Comparison of ENCODE assay signal across 1 cellular context in the genomic region with DNA sequence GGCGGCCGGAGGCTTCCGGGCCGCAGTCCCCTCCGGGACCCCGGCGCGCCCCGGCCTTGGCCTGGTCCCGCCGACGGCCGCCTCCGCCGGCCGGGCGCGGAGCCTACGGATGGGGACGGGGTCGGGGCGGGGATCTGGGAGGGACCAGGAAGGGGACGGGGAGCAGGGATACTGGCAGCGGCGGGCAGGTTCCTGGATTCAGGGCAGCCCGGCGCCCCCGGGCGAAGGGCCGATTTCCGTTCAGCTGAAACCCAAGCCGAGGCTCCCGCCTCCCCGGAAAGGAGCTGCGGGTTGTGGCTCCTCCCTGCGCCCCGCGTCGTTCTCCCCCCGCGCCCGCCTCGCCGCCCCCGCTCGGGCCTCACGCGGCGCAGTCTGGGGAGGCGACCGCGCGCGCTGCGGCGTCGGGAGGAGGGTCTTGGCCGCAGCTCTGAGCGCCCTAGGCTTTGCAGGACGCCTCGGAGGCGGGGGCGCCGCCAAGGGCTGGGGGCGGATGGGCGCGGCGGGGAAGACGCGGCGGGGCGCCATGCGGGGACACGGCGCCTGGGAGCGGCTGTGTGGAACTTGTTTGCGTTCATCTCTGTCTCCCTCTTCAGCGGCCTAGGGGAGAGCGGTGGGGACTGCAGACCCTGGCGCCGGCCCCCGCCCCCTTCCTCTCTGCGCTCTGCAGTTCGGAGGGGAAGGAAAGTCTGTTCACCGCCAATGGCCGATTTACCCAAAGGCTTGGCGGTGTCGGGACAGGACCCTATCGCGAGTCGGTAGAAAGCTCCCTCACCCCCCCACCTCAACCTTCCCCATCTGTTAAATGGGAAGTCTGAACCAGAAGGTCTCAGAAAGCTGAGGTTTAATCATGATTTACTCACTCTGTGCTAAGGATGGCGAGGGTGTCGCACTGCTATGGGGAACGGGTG.
A peak's percentile ranks its signal among the peaks of the same experiment; 100 is the strongest.
TF ChIP-seq lines count a peak whose summit lies in the region.

No MANE protein-coding gene starts in this region.

TF ChIP-seq in HepG2, 621 proteins besides CTCF, POLR2A, EP300 and RAD21 (continued from another document and continues in another):
- TF ChIP-seq, protein P1, sequence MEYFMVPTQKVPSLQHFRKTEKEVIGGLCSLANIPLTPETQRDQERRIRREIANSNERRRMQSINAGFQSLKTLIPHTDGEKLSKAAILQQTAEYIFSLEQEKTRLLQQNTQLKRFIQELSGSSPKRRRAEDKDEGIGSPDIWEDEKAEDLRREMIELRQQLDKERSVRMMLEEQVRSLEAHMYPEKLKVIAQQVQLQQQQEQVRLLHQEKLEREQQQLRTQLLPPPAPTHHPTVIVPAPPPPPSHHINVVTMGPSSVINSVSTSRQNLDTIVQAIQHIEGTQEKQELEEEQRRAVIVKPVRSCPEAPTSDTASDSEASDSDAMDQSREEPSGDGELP (IDR thresholded peaks at IDR 0.05; ENCODE audit: borderline replicate concordance, low read depth), result peak; percentile 43; the same call in 1 of the 2 replicates
- TF ChIP-seq ZNF629 (CRISPR knock-in tag; conservative IDR thresholded peaks at IDR 0.05), result peak; percentile 97
- TF ChIP-seq, protein P2, sequence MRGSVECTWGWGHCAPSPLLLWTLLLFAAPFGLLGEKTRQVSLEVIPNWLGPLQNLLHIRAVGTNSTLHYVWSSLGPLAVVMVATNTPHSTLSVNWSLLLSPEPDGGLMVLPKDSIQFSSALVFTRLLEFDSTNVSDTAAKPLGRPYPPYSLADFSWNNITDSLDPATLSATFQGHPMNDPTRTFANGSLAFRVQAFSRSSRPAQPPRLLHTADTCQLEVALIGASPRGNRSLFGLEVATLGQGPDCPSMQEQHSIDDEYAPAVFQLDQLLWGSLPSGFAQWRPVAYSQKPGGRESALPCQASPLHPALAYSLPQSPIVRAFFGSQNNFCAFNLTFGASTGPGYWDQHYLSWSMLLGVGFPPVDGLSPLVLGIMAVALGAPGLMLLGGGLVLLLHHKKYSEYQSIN (CRISPR knock-in tag; IDR thresholded peaks at IDR 0.05; ENCODE audit: borderline replicate concordance), result no peak
- TF ChIP-seq TCF7L2 (IDR thresholded peaks at IDR 0.05; ENCODE audit: low read depth, low read length), result no peak
- no peak for TF ChIP-seq ZNF260 (CRISPR knock-in tag; IDR thresholded peaks at IDR 0.05; ENCODE audit: borderline replicate concordance, low read depth)
- TF ChIP-seq, protein P3, sequence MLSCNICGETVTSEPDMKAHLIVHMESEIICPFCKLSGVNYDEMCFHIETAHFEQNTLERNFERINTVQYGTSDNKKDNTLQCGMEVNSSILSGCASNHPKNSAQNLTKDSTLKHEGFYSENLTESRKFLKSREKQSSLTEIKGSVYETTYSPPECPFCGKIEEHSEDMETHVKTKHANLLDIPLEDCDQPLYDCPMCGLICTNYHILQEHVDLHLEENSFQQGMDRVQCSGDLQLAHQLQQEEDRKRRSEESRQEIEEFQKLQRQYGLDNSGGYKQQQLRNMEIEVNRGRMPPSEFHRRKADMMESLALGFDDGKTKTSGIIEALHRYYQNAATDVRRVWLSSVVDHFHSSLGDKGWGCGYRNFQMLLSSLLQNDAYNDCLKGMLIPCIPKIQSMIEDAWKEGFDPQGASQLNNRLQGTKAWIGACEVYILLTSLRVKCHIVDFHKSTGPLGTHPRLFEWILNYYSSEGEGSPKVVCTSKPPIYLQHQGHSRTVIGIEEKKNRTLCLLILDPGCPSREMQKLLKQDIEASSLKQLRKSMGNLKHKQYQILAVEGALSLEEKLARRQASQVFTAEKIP (CRISPR knock-in tag; IDR thresholded peaks at IDR 0.05; ENCODE audit: borderline replicate concordance), result no peak
- no peak for TF ChIP-seq SIN3B (IDR thresholded peaks at IDR 0.05; ENCODE audit: low read length)
- TF ChIP-seq TBX2 (CRISPR knock-in tag; IDR thresholded peaks at IDR 0.05; ENCODE audit: borderline replicate concordance), result no peak; the same call in 1 of the 2 replicates
- TF ChIP-seq MZF1 (CRISPR knock-in tag; IDR thresholded peaks at IDR 0.05; ENCODE audit: borderline replicate concordance), result no peak
- peak; percentile 56; the same call in 1 of the 2 replicates for TF ChIP-seq SP2 (CRISPR knock-in tag; IDR thresholded peaks at IDR 0.05)
- no peak for TF ChIP-seq MBD4 (IDR thresholded peaks at IDR 0.05; ENCODE audit: borderline replicate concordance, low read length)
- 0 out of 2 replicates have a peak, but pooled peaks have one; percentile 15 for TF ChIP-seq ZNF205 (CRISPR knock-in tag; IDR thresholded peaks at IDR 0.05)
- TF ChIP-seq, protein P4, sequence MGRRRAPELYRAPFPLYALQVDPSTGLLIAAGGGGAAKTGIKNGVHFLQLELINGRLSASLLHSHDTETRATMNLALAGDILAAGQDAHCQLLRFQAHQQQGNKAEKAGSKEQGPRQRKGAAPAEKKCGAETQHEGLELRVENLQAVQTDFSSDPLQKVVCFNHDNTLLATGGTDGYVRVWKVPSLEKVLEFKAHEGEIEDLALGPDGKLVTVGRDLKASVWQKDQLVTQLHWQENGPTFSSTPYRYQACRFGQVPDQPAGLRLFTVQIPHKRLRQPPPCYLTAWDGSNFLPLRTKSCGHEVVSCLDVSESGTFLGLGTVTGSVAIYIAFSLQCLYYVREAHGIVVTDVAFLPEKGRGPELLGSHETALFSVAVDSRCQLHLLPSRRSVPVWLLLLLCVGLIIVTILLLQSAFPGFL (CRISPR knock-in tag; IDR thresholded peaks at IDR 0.05), result no peak
- TF ChIP-seq ERF (CRISPR knock-in tag; IDR thresholded peaks at IDR 0.05), result no peak; the same call in 1 of the 2 replicates
- TF ChIP-seq, protein P5, sequence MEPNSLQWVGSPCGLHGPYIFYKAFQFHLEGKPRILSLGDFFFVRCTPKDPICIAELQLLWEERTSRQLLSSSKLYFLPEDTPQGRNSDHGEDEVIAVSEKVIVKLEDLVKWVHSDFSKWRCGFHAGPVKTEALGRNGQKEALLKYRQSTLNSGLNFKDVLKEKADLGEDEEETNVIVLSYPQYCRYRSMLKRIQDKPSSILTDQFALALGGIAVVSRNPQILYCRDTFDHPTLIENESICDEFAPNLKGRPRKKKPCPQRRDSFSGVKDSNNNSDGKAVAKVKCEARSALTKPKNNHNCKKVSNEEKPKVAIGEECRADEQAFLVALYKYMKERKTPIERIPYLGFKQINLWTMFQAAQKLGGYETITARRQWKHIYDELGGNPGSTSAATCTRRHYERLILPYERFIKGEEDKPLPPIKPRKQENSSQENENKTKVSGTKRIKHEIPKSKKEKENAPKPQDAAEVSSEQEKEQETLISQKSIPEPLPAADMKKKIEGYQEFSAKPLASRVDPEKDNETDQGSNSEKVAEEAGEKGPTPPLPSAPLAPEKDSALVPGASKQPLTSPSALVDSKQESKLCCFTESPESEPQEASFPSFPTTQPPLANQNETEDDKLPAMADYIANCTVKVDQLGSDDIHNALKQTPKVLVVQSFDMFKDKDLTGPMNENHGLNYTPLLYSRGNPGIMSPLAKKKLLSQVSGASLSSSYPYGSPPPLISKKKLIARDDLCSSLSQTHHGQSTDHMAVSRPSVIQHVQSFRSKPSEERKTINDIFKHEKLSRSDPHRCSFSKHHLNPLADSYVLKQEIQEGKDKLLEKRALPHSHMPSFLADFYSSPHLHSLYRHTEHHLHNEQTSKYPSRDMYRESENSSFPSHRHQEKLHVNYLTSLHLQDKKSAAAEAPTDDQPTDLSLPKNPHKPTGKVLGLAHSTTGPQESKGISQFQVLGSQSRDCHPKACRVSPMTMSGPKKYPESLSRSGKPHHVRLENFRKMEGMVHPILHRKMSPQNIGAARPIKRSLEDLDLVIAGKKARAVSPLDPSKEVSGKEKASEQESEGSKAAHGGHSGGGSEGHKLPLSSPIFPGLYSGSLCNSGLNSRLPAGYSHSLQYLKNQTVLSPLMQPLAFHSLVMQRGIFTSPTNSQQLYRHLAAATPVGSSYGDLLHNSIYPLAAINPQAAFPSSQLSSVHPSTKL (CRISPR knock-in tag; IDR thresholded peaks at IDR 0.05), result peak; percentile 49
- no peak for TF ChIP-seq GZF1 (CRISPR knock-in tag; IDR thresholded peaks at IDR 0.05)
- TF ChIP-seq PAF1 (CRISPR knock-in tag; IDR thresholded peaks at IDR 0.05), result no peak
- TF ChIP-seq, protein P6, sequence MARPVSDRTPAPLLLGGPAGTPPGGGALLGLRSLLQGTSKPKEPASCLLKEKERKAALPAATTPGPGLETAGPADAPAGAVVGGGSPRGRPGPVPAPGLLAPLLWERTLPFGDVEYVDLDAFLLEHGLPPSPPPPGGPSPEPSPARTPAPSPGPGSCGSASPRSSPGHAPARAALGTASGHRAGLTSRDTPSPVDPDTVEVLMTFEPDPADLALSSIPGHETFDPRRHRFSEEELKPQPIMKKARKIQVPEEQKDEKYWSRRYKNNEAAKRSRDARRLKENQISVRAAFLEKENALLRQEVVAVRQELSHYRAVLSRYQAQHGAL (CRISPR knock-in tag; IDR thresholded peaks at IDR 0.05; ENCODE audit: not compliant biosample characterization), result no peak
- TF ChIP-seq ZFY (CRISPR knock-in tag; IDR thresholded peaks at IDR 0.05), result peak; percentile 73
- no peak; the same call in 1 of the 2 replicates for TF ChIP-seq BHLHE40 (IDR thresholded peaks at IDR 0.05; ENCODE audit: low read length)
- TF ChIP-seq ZNF251 (CRISPR knock-in tag; IDR thresholded peaks at IDR 0.05), result no peak
- TF ChIP-seq ZNF382 (CRISPR knock-in tag; IDR thresholded peaks at IDR 0.05; ENCODE audit: borderline replicate concordance), result no peak
- TF ChIP-seq CHD4 (IDR thresholded peaks at IDR 0.05; ENCODE audit: borderline replicate concordance, low read length), result no peak
- TF ChIP-seq, protein P7, sequence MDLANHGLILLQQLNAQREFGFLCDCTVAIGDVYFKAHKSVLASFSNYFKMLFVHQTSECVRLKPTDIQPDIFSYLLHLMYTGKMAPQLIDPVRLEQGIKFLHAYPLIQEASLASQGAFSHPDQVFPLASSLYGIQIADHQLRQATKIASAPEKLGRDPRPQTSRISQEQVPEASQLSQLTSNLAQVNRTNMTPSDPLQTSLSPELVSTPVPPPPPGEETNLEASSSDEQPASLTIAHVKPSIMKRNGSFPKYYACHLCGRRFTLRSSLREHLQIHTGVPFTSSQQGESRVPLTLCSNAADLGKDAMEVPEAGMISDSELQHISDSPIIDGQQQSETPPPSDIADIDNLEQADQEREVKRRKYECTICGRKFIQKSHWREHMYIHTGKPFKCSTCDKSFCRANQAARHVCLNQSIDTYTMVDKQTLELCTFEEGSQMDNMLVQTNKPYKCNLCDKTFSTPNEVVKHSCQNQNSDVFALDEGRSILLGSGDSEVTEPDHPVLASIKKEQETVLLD (CRISPR knock-in tag; IDR thresholded peaks at IDR 0.05; ENCODE audit: low read depth), result peak; percentile 60; the same call in 1 of the 2 replicates
- TF ChIP-seq XBP1 (CRISPR knock-in tag; IDR thresholded peaks at IDR 0.05), result no peak
- TF ChIP-seq FOXK1 (CRISPR knock-in tag; IDR thresholded peaks at IDR 0.05; ENCODE audit: borderline replicate concordance, low read depth), result no peak; the same call in 1 of the 2 replicates
- TF ChIP-seq ZNF136 (CRISPR knock-in tag; IDR thresholded peaks at IDR 0.05; ENCODE audit: low read depth), result no peak
- no peak for TF ChIP-seq SRSF4 (IDR thresholded peaks at IDR 0.05; ENCODE audit: low read depth, low read length, poor library complexity, severe bottlenecking)
- TF ChIP-seq ZNF282 (IDR thresholded peaks at IDR 0.05; ENCODE audit: partially characterized antibody), result no peak
- TF ChIP-seq, protein P8, sequence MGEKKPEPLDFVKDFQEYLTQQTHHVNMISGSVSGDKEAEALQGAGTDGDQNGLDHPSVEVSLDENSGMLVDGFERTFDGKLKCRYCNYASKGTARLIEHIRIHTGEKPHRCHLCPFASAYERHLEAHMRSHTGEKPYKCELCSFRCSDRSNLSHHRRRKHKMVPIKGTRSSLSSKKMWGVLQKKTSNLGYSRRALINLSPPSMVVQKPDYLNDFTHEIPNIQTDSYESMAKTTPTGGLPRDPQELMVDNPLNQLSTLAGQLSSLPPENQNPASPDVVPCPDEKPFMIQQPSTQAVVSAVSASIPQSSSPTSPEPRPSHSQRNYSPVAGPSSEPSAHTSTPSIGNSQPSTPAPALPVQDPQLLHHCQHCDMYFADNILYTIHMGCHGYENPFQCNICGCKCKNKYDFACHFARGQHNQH (CRISPR knock-in tag; IDR thresholded peaks at IDR 0.05), result no peak
- TF ChIP-seq, protein P9, sequence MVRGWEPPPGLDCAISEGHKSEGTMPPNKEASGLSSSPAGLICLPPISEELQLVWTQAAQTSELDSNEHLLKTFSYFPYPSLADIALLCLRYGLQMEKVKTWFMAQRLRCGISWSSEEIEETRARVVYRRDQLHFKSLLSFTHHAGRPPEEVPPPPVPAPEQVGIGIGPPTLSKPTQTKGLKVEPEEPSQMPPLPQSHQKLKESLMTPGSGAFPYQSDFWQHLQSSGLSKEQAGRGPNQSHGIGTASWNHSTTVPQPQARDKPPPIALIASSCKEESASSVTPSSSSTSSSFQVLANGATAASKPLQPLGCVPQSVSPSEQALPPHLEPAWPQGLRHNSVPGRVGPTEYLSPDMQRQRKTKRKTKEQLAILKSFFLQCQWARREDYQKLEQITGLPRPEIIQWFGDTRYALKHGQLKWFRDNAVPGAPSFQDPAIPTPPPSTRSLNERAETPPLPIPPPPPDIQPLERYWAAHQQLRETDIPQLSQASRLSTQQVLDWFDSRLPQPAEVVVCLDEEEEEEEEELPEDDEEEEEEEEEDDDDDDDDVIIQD (CRISPR knock-in tag; IDR thresholded peaks at IDR 0.05; ENCODE audit: low read depth), result no peak
- no peak for TF ChIP-seq IKZF4 (CRISPR knock-in tag; IDR thresholded peaks at IDR 0.05; ENCODE audit: borderline replicate concordance, low read depth, not compliant biosample characterization)
- TF ChIP-seq SP1 (IDR thresholded peaks at IDR 0.05), result no peak
- no peak for TF ChIP-seq SP1 (CRISPR knock-in tag; IDR thresholded peaks at IDR 0.05)
- TF ChIP-seq NFIC (IDR thresholded peaks at IDR 0.05; ENCODE audit: low read length), result no peak
- TF ChIP-seq GABPA (IDR thresholded peaks at IDR 0.05; ENCODE audit: low read depth, low read length), result peak; percentile 34; the same call in 1 of the 2 replicates
- TF ChIP-seq GABPA (CRISPR knock-in tag; IDR thresholded peaks at IDR 0.05; ENCODE audit: low read depth), result peak; percentile 58
- peak; percentile 40; the same call in 1 of the 2 replicates for TF ChIP-seq SPEN (CRISPR knock-in tag; IDR thresholded peaks at IDR 0.05; ENCODE audit: low read depth)
- TF ChIP-seq AGO2 (optimal IDR thresholded peaks at IDR 0.05; ENCODE audit: low read depth, low read length), result no peak
- TF ChIP-seq, protein P10, sequence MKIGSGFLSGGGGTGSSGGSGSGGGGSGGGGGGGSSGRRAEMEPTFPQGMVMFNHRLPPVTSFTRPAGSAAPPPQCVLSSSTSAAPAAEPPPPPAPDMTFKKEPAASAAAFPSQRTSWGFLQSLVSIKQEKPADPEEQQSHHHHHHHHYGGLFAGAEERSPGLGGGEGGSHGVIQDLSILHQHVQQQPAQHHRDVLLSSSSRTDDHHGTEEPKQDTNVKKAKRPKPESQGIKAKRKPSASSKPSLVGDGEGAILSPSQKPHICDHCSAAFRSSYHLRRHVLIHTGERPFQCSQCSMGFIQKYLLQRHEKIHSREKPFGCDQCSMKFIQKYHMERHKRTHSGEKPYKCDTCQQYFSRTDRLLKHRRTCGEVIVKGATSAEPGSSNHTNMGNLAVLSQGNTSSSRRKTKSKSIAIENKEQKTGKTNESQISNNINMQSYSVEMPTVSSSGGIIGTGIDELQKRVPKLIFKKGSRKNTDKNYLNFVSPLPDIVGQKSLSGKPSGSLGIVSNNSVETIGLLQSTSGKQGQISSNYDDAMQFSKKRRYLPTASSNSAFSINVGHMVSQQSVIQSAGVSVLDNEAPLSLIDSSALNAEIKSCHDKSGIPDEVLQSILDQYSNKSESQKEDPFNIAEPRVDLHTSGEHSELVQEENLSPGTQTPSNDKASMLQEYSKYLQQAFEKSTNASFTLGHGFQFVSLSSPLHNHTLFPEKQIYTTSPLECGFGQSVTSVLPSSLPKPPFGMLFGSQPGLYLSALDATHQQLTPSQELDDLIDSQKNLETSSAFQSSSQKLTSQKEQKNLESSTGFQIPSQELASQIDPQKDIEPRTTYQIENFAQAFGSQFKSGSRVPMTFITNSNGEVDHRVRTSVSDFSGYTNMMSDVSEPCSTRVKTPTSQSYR (CRISPR knock-in tag; IDR thresholded peaks at IDR 0.05; ENCODE audit: borderline replicate concordance), result peak; percentile 32; the same call in 1 of the 2 replicates
- no peak for TF ChIP-seq ZNF496 (CRISPR knock-in tag; IDR thresholded peaks at IDR 0.05; ENCODE audit: insufficient replicate concordance)
- TF ChIP-seq NR1H2 (CRISPR knock-in tag; IDR thresholded peaks at IDR 0.05; ENCODE audit: borderline replicate concordance, low read depth), result peak; percentile 75; the same call in 1 of the 2 replicates
